ENCODE assay signal across 8 cellular contexts in the genomic region with DNA sequence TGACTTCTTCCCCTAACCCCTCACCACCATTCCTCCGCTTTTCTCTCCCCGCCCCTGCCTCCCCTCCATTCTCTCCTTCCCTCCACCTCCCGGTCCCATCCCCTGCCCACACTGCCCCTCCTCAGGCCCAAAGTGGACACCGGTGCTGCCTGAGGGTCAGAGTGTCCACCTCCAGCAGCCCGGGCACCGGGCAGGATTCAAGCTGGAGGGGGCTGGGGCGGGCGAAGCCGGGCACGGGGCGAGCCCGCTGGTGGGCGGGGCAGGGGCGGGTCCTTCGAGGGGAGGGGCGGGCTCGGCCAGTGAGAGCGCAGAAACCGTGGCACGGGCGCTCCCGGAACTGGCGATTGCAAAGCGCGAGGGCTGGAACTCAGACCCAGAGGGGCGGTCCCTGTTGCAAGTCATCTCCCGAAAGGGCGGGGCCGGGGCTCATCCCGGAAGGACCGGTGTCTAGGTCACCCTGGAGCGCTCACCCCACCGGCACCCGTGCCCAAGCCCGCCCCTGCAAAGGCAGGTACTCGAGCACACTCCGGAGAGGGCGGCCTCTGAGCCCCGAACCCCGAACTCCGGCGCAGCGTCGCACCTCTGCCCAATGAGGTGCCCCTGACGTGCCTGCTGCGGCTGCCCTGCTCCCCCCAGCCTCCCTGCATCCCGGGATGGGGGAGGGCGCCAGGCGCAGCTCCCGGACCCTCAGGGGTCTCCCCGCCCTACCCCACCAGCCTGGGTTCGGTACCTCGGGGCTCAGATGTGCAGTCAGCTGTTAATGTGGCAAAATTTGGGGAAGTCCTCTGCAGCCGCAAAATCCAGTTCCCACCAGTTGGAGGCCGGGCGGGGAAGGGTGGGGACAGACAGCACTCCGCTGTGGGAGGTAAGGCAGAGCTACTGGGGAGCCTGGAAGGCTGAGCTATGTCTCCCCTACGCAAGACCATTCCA. TPM values are rescaled to one million over a fixed set of nuclear protein-coding genes. Genes with fewer than 3 reads are reported as not detected.
DNase-seq lines count a peak whose midpoint lies in the region; FAIRE-seq and TF ChIP-seq lines count a peak whose summit lies in the region.

No MANE protein-coding gene starts in this region.

- H4K20me1 ChIP-seq in GM23248 (ENCODE audit: insufficient read depth) (no peaks in the 10 kb centered on the region), Karpas-422 (ENCODE audit: insufficient read depth, low read depth, low read length) (no peaks in the 10 kb centered on the region)

- H3K36me3 ChIP-seq in GM23248 (ENCODE audit: low read depth) (no peaks in the 10 kb centered on the region), Karpas-422 (ENCODE audit: insufficient read depth, low read length) (no peaks in the 10 kb centered on the region), suprapubic skin (no peaks in the 10 kb centered on the region)

- H3K4me2 ChIP-seq in GM23248 (ENCODE audit: unreplicated experiment) = peak overlapping the region; percentile 80
- H3K4me2 ChIP-seq in Karpas-422 (ENCODE audit: low read depth, low read length, poor library complexity, severe bottlenecking) = peak overlapping the region; percentile 93

- no peak for TF ChIP-seq EP300 in suprapubic skin (IDR thresholded peaks at IDR 0.05)

- peak overlapping the region; percentile 84 for H3K9ac ChIP-seq in GM23248
- H3K9ac ChIP-seq in Karpas-422 (ENCODE audit: low read length) = peak overlapping the region; percentile 88

- no peaks in the 10 kb centered on the region for H3F3A ChIP-seq in GM23248 (ENCODE audit: insufficient read depth)

- H2AFZ ChIP-seq in GM23248 (peak overlapping the region; percentile 80), Karpas-422 (ENCODE audit: low read length) (peak overlapping the region; percentile 87; the same call in 1 of the 2 replicates)

- H3K27me3 ChIP-seq in GM23248 (replicated peaks; ENCODE audit: insufficient read depth) (no peaks in the 10 kb centered on the region), Karpas-422 (ENCODE audit: low read length) (no peaks in the 10 kb centered on the region), suprapubic skin (no peaks in the 10 kb centered on the region)

- no peak for TF ChIP-seq CTCF in suprapubic skin (IDR thresholded peaks at IDR 0.05)

- DNase-seq in EH (ENCODE audit: low read depth) (peak; percentile 95), GM23248 (peak; percentile 99), Karpas-422 (peak; percentile 98), SHP77 (lab: John Stamatoyannopoulos, UW) (peak; percentile 83 to 91), activated gamma-delta T cell treated with Interleukin-2 at 50 U/mL for 16 hours (peak; percentile 87), frontal cortex (ENCODE audit: low spot score in 2 of 2) (peak; percentile 83 to 91), nucleus accumbens (lab: John Stamatoyannopoulos, UW) (peak in 43 of 56 donors; percentile 14 to 78 (median 44)), suprapubic skin (ENCODE audit: low spot score in 2 of 2) (peak; percentile 98 to 99)

- H3K9me2 ChIP-seq in GM23248 (ENCODE audit: insufficient read depth) (no peaks in the 10 kb centered on the region), Karpas-422 (replicated peaks; ENCODE audit: insufficient read depth, low read length) (no peaks in the 10 kb centered on the region)

- peak overlapping the region; percentile 76 for H3K4me3 ChIP-seq in GM23248
- H3K4me3 ChIP-seq in Karpas-422 (ENCODE audit: low read length) = peak overlapping the region; percentile 86
- peak overlapping the region; percentile 56 for H3K4me3 ChIP-seq in suprapubic skin

- no peak overlapping the region for H3K27ac ChIP-seq in GM23248
- H3K27ac ChIP-seq in Karpas-422 (ENCODE audit: low read length) = no peak overlapping the region
- peak overlapping the region; percentile 81 for H3K27ac ChIP-seq in suprapubic skin

- WGBS in GM23248 (ENCODE audit: low coverage in 1 of 2, low lambda C conversion rate in 2 of 2, missing lambda C conversion rate in 2 of 2), 2 experiments = 4% methylated on average over 35 to 54 of the region's 58 CpGs
- WGBS in suprapubic skin = 20% methylated on average over 8 of the region's 58 CpGs

- in situ Hi-C loops in GM23248 (cut with MboI) = no loop called here

- H3K79me2 ChIP-seq in GM23248 (ENCODE audit: insufficient read depth) = no peaks in the 10 kb centered on the region
- H3K79me2 ChIP-seq in Karpas-422 (ENCODE audit: low read length) = no peaks in the 10 kb centered on the region

- H3K4me1 ChIP-seq in GM23248 (ENCODE audit: insufficient read depth) (peaks cover 10% of the 10 kb centered on the region), Karpas-422 (ENCODE audit: low read length) (peaks cover 18% of the 10 kb centered on the region), suprapubic skin (peaks cover 52% of the 10 kb centered on the region)

- no peaks in the 10 kb centered on the region for H3K9me3 ChIP-seq in GM23248 (ENCODE audit: low read depth)
- H3K9me3 ChIP-seq in Karpas-422 (ENCODE audit: low read length) = no peaks in the 10 kb centered on the region
- H3K9me3 ChIP-seq in suprapubic skin = no peaks in the 10 kb centered on the region

- no peak for FAIRE-seq in frontal cortex (lab: Jason Lieb, UNC)

- TF ChIP-seq POLR2A in suprapubic skin (IDR thresholded peaks at IDR 0.05) = no peak

RNA-seq across cellular contexts. Expression of gene CDKN1C, which starts 16.5 kb away (rescaled TPM):
- total RNA-seq in GM23248 (2014; rRNA removed; shearing (Covaris generic)) = 0.43 TPM in 1 of 2 replicates, not detected in the other
- polyA plus RNA-seq in GM23248 (2016; fragmentation: Nextera tagmentation; extraction: Ambion mirVana) = 0.38 and 1.2 TPM in 2 replicates
- not detected in 2 replicates for total RNA-seq in Karpas-422 (2014; rRNA removed; shearing (Covaris generic); ENCODE audit: low replicate concordance)
- total RNA-seq in frontal cortex (36.7 TPM), suprapubic skin (10 to 100 TPM; 14.3 to 50.9 (median 37.3) TPM)

RNA-seq across cellular contexts. Expression of gene PHLDA2, which starts 27.1 kb away (rescaled TPM):
- 11.7 and 16.8 TPM in 2 replicates for total RNA-seq in GM23248 (2014; rRNA removed; shearing (Covaris generic))
- 64.4 and 66.0 TPM in 2 replicates for polyA plus RNA-seq in GM23248 (2016; fragmentation: Nextera tagmentation; extraction: Ambion mirVana)
- 0.25 TPM in 1 of 2 replicates, not detected in the other for total RNA-seq in Karpas-422 (2014; rRNA removed; shearing (Covaris generic); ENCODE audit: low replicate concordance)
- total RNA-seq in frontal cortex (not detected), suprapubic skin (10 to 100 TPM in 3 of 4 donors, 1 to 10 TPM in 1; 7.0 to 26.4 (median 18.2) TPM)

Comparison
In these comparisons a context has a peak if more than half of its experiments do, and no peak if none do; other contexts are left out.
1. DNase-seq: peak in every context shown above with its lines; median percentile 99 in GM23248; 98 in suprapubic skin; 98 in Karpas-422; 95 in EH; 87 in SHP77; 87 in activated gamma-delta T cell treated with Interleukin-2 at 50 U/mL for 16 hours; 87 in frontal cortex; 44 in nucleus accumbens.
2. RNA of gene CDKN1C, which starts 16.5 kb away (total RNA-seq): 14.3 to 50.9 TPM in suprapubic skin and 36.7 TPM in frontal cortex (single experiment); 0.43 TPM in GM23248 and not detected in Karpas-422; every median in the first group is over 10 times any median in the second.
3. Peak in every context shown above with its lines, with median percentiles within 50 percentile points of each other: H3K4me3 ChIP-seq.